ENCODE assay signal across 2 cellular contexts in genomic region chr2:121417826-121418225, GRCh38.
TF ChIP-seq lines count a peak whose summit lies in the region.

No MANE protein-coding gene starts in this region.

TF ChIP-seq in liver, 16 proteins besides CTCF, POLR2A, EP300 and RAD21 (continued from another document):
- TF ChIP-seq REST (IDR thresholded peaks at IDR 0.05) (no peak), FOXA1 (IDR thresholded peaks at IDR 0.05) (no peak), GABPA (IDR thresholded peaks at IDR 0.05 in 1 of 2, conservative IDR thresholded peaks at IDR 0.05 in 1 of 2) (no peak), HNF4G (IDR thresholded peaks at IDR 0.05) (no peak), HNF4A (conservative IDR thresholded peaks at IDR 0.05) (no peak), ATF3 (IDR thresholded peaks at IDR 0.05) (no peak), YY1 (IDR thresholded peaks at IDR 0.05) (no peak), NR2F2 (IDR thresholded peaks at IDR 0.05) (no peak), FOXA2 (IDR thresholded peaks at IDR 0.05) (no peak), SP1 (IDR thresholded peaks at IDR 0.05) (no peak), MAX (IDR thresholded peaks at IDR 0.05) (no peak)

TF ChIP-seq in HepG2, 621 proteins besides CTCF, POLR2A, EP300 and RAD21 (continued from another document):
- no peak for TF ChIP-seq USF2 (IDR thresholded peaks at IDR 0.05; ENCODE audit: low read depth, low read length)
- TF ChIP-seq USF2 (CRISPR knock-in tag; IDR thresholded peaks at IDR 0.05; ENCODE audit: borderline replicate concordance), result no peak
- no peak for TF ChIP-seq CSRNP1 (CRISPR knock-in tag; IDR thresholded peaks at IDR 0.05)
- no peak for TF ChIP-seq ZSCAN31 (CRISPR knock-in tag; IDR thresholded peaks at IDR 0.05; ENCODE audit: low read depth)
- TF ChIP-seq, protein P1, sequence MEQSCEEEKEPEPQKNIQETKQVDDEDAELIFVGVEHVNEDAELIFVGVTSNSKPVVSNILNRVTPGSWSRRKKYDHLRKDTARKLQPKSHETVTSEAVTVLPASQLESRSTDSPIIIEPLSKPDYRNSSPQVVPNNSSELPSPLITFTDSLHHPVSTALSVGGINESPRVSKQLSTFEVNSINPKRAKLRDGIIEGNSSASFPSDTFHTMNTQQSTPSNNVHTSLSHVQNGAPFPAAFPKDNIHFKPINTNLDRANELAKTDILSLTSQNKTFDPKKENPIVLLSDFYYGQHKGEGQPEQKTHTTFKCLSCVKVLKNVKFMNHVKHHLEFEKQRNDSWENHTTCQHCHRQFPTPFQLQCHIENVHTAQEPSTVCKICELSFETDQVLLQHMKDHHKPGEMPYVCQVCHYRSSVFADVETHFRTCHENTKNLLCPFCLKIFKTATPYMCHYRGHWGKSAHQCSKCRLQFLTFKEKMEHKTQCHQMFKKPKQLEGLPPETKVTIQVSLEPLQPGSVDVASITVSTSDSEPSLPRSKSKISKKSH (CRISPR knock-in tag; IDR thresholded peaks at IDR 0.05; ENCODE audit: borderline replicate concordance), result no peak
- TF ChIP-seq ZNF891 (CRISPR knock-in tag; IDR thresholded peaks at IDR 0.05), result no peak
- no peak for TF ChIP-seq TEAD3 (CRISPR knock-in tag; optimal IDR thresholded peaks at IDR 0.05; ENCODE audit: borderline replicate concordance)
- no peak for TF ChIP-seq ZNF644 (CRISPR knock-in tag; IDR thresholded peaks at IDR 0.05; ENCODE audit: low read depth)
- TF ChIP-seq ZNF235 (CRISPR knock-in tag; IDR thresholded peaks at IDR 0.05; ENCODE audit: borderline replicate concordance), result no peak
- no peak for TF ChIP-seq HMG20A (CRISPR knock-in tag; IDR thresholded peaks at IDR 0.05; ENCODE audit: borderline replicate concordance)
- no peak for TF ChIP-seq NFE2 (CRISPR knock-in tag; IDR thresholded peaks at IDR 0.05)
- no peak for TF ChIP-seq FLYWCH1 (CRISPR knock-in tag; IDR thresholded peaks at IDR 0.05)
TF ChIP-seq in HepG2: peak in this region for 0.
